ENCODE assay signal across 25 cellular contexts in genomic region chr10:29241925-29242324, GRCh38. TPM values are rescaled to one million over a fixed set of nuclear protein-coding genes. Genes with fewer than 3 reads are reported as not detected.
"Had no signal": no experiment of that assay in that cellular context is flagged by ENCODE, and none has a peak within 500 bp of the region (broad histone marks: within the 10 kb centered on the region; RNA-seq: fewer than 3 reads in every experiment).

No MANE protein-coding gene starts in this region.

- H3K27me3 ChIP-seq: MG63, SJSA1 had no signal

- H3K4me3 ChIP-seq: MG63, SJSA1, SK-N-MC had no signal

- H3K9me3 ChIP-seq: MG63, SJSA1 had no signal

- FAIRE-seq: HTR-8/SVneo, RCC 7860 had no signal

- H3K4me1 ChIP-seq: SJSA1 had no signal

- H3K27ac ChIP-seq: HL-60, SJSA1, SK-N-MC had no signal

- DNase-seq: Karpas-422, KG1, MG63, NCI-H1092, NCI-H1105 treated with DMSO at 0.1 percent for 48 hours, NCI-H1417 treated with DMSO at 0.1 percent for 48 hours, NCI-H146, NCI-H1694 treated with DMSO at 0.1 percent for 48 hours, NCI-H1930, NCI-H2081, NCI-H2107, NCI-H226, NCI-H446, NCI-H510A, NCI-H524 treated with DMSO at 0.1 percent for 48 hours, NCI-H69, NCI-H774, Right ventricle myocardium superior, RPMI8226, SIG-M5 had no signal

- H3K36me3 ChIP-seq: MG63, SJSA1 had no signal

RNA-seq across cellular contexts. Expression of gene LYZL1, which starts 46.9 kb away (rescaled TPM):
- total RNA-seq: Right ventricle myocardium superior, SJSA1 had no signal
